8 cellular contexts compared by ENCODE assay signal in the genomic region with DNA sequence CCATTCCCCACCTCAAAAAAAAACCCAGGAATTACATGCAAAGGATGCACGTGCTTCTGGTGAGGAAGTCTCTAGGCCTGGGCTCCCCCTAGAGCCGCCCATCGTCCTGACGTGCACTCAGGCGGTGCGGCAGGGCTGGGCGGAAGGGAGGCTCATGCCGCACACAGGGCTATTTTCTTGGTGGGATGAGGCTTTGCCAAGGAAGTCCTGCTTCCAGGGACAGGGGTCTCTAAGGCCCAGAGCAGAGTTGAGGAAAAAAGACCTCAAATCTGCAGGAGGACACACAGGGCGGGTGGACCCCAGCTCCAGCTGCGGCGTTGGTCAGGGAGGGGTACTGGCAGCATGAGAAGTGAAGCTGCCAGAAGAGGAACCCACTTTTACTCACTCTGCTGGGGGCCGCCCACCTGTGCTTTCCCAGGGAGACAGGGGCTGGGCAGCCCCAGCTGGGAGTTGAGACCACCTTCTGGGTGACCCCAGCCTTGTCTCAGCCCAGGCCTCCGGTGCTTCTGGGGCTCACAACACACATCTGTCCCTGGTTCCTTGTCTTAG. TPM values are rescaled to one million over a fixed set of nuclear protein-coding genes. Genes with fewer than 3 reads are reported as not detected.
DNase-seq lines count a peak whose midpoint lies in the region; ATAC-seq and TF ChIP-seq lines count a peak whose summit lies in the region.

No MANE protein-coding gene starts in this region.

- POLR2A ChIA-PET in PC-3 (lab: Charles Lee; ENCODE audit: unreplicated experiment), result no interaction called here

- no peaks in the 10 kb centered on the region for H3F3A ChIP-seq in PC-3 (ENCODE audit: low read length, unreplicated experiment)

- 0 out of 2 replicates have a peak, but pooled peaks cover 3% of the 10 kb centered on the region for H4K20me1 ChIP-seq in PC-3 (ENCODE audit: low read length)

- 78% methylated on average over 12 of the region's 13 CpGs for WGBS in suprapubic skin

- peaks cover 4% of the 10 kb centered on the region for H3K36me3 Mint-ChIP-seq in endothelial cell (ENCODE audit: low read depth, unreplicated experiment)

- H3K9me3 Mint-ChIP-seq in endothelial cell (ENCODE audit: unreplicated experiment), result no peaks in the 10 kb centered on the region

- H3K79me2 ChIP-seq in PC-3 (ENCODE audit: low read length), result peaks cover 81% of the 10 kb centered on the region

- no peaks in the 10 kb centered on the region for H3K9me2 ChIP-seq in PC-3 (replicated peaks; ENCODE audit: low read length)

- no peaks in the 10 kb centered on the region for H3K9me3 ChIP-seq in PC-3 (ENCODE audit: low read length)
- H3K9me3 ChIP-seq in suprapubic skin, result no peaks in the 10 kb centered on the region
- no peaks in the 10 kb centered on the region for H3K9me3 ChIP-seq in tibial artery

- peaks cover 15% of the 10 kb centered on the region for H3K27me3 Mint-ChIP-seq in endothelial cell (ENCODE audit: unreplicated experiment)

- ATAC-seq in PC-3 (no peak), HG03045 (IDR thresholded peaks at IDR 0.05; ENCODE audit: unreplicated experiment) (no peak)

- TF ChIP-seq POLR2A in suprapubic skin (IDR thresholded peaks at IDR 0.05), result no peak

- TF ChIP-seq EP300 in suprapubic skin (IDR thresholded peaks at IDR 0.05), result no peak

- peak overlapping the region; percentile 94 for H3K9ac ChIP-seq in PC-3 (ENCODE audit: low read length)

- no peak overlapping the region for H2AFZ ChIP-seq in PC-3 (ENCODE audit: low read length)

- H3K36me3 ChIP-seq in PC-3 (ENCODE audit: low read depth, low read length) (peaks cover 14% of the 10 kb centered on the region; the same call in 1 of the 2 replicates), suprapubic skin (no peaks in the 10 kb centered on the region), tibial artery (peaks cover 0 to 5% (median 0%) of the 10 kb centered on the region in 3 donors)

- H3K4me3 Mint-ChIP-seq in endothelial cell (ENCODE audit: unreplicated experiment), result no peak overlapping the region

- H3K4me1 Mint-ChIP-seq in endothelial cell (ENCODE audit: unreplicated experiment), result peaks cover 19% of the 10 kb centered on the region

- peak overlapping the region; percentile 96 for H3K27ac ChIP-seq in PC-3 (ENCODE audit: low read length)
- peak overlapping the region; percentile 61 for H3K27ac ChIP-seq in suprapubic skin
- no peak overlapping the region for H3K27ac ChIP-seq in tibial artery

- H3K27me3 ChIP-seq in PC-3 (ENCODE audit: low read length) (no peaks in the 10 kb centered on the region), suprapubic skin (no peaks in the 10 kb centered on the region), tibial artery (no peaks in the 10 kb centered on the region)

- peak overlapping the region; percentile 75 for H3K27ac Mint-ChIP-seq in endothelial cell (ENCODE audit: unreplicated experiment)

- peaks cover 75% of the 10 kb centered on the region for H3K4me1 ChIP-seq in PC-3 (ENCODE audit: insufficient read depth, low read length)
- peaks cover 22% of the 10 kb centered on the region for H3K4me1 ChIP-seq in suprapubic skin
- H3K4me1 ChIP-seq in tibial artery, result peaks cover 0 to 13% (median 13%) of the 10 kb centered on the region in 4 donors

- TF ChIP-seq CTCF in PC-3 (conservative IDR thresholded peaks at IDR 0.05; ENCODE audit: low read depth, low read length), result no peak
- TF ChIP-seq CTCF in endothelial cell (IDR thresholded peaks at IDR 0.05; ENCODE audit: unreplicated experiment), result no peak
- TF ChIP-seq CTCF in suprapubic skin (IDR thresholded peaks at IDR 0.05), result no peak
- TF ChIP-seq CTCF in tibial artery (IDR thresholded peaks at IDR 0.05), result no peak

- H3K4me3 ChIP-seq in PC-3 (ENCODE audit: low read length) (peak overlapping the region; percentile 55; the same call in 1 of the 2 replicates), suprapubic skin (no peak overlapping the region), tibial artery (no peak overlapping the region)

- H3K4me2 ChIP-seq in PC-3 (ENCODE audit: low read length), result peak overlapping the region; percentile 93

- no TSS peak for BruUV-seq in PC-3 (replicated peaks; lab: Mats Ljungman, UMichigan)

- peak; percentile 82 for DNase-seq in activated effector memory CD4-positive, alpha-beta T cell treated with anti-CD3 and anti-CD28 coated beads, Interleukin-2, amount 50 U/mL, for 16 hours
- DNase-seq in activated effector memory CD4-positive, alpha-beta T cell treated with Interleukin-2 at 50 U/mL for 16 hours, result no peak
- DNase-seq in PC-3, result no peak
- DNase-seq in endothelial cell (ENCODE audit: low spot score), result no peak
- DNase-seq in suprapubic skin (ENCODE audit: low spot score in 2 of 2), result peak in 1 of 2 donors; percentile 64
- DNase-seq in NCI-H446 (lab: John Stamatoyannopoulos, UW), result no peak
- DNase-seq in tibial artery, result no peak

- intact Hi-C loops in PC-3 (cut with micrococcal nuclease), result no loop called here
- intact Hi-C loops in tibial artery (cut with DNase I; ENCODE audit: low total_unique reads), result no loop called here

- CTCF ChIA-PET in PC-3 (lab: Charles Lee), result interaction anchor here (0.5 kb wide), 1 partner anchor 54 kb away, joined by 15 read pairs; no protein-coding TSS in a partner anchor

RNA-seq across cellular contexts. Expression of gene RHOF, which starts 4.2 kb away (rescaled TPM):
- total RNA-seq in PC-3 (2014; rRNA removed) (232 TPM in 2 replicates), endothelial cell (ENCODE audit: unreplicated experiment) (25.7 TPM), suprapubic skin (10 to 100 TPM in 3 of 4 donors, 1 to 10 TPM in 1; 6.6 to 20.4 (median 17.5) TPM)

RNA-seq across cellular contexts. Expression of gene SETD1B, which starts 14.5 kb away (rescaled TPM):
- 7.5 and 13.0 TPM in 2 replicates for total RNA-seq in PC-3 (2014; rRNA removed)
- 25.3 TPM for total RNA-seq in endothelial cell (ENCODE audit: unreplicated experiment)
- 10 to 100 TPM; 13.1 to 23.1 (median 19.5) TPM for total RNA-seq in suprapubic skin

Comparison
In these comparisons a context has a peak if more than half of its experiments do, and no peak if none do; other contexts are left out.
1. H3K27ac ChIP-seq: peak in PC-3 (single experiment) and suprapubic skin (single experiment); none in tibial artery (0 of 2).